13 cellular contexts compared by ENCODE assay signal in genomic region chr3:59771760-59772159, GRCh38.
DNase-seq lines count a peak whose midpoint lies in the region; ATAC-seq and TF ChIP-seq lines count a peak whose summit lies in the region.
"Had no signal": no experiment of that assay in that cellular context is flagged by ENCODE, and none has a peak within 500 bp of the region (broad histone marks: within the 10 kb centered on the region; RNA-seq: fewer than 3 reads in every experiment).

No MANE protein-coding gene starts in this region.

- no peaks in the 10 kb centered on the region for H3K4me1 ChIP-seq in ascending aorta

- H3K4me3 ChIP-seq in ascending aorta, result no peak overlapping the region

- H3K27ac Mint-ChIP-seq in activated naive CD4-positive, alpha-beta T cell treated with anti-CD3 and anti-CD28 coated beads, Interleukin-2, amount 10 ng/mL, durations not matched to agents 7 days and 5 days, result peak overlapping the region; percentile 38
- H3K27ac Mint-ChIP-seq in T-helper 17 cell, result no peak overlapping the region

- no peak overlapping the region for H3K4me3 Mint-ChIP-seq in activated naive CD4-positive, alpha-beta T cell treated with anti-CD3 and anti-CD28 coated beads, Interleukin-2, amount 10 ng/mL, durations not matched to agents 7 days and 5 days
- H3K4me3 Mint-ChIP-seq in T-helper 17 cell, result peak overlapping the region; percentile 79

- H3K9me3 ChIP-seq in T-helper 17 cell (ENCODE audit: control insufficient read depth, low read length, poor library complexity, severe bottlenecking) (no peaks in the 10 kb centered on the region), ascending aorta (no peaks in the 10 kb centered on the region)

- no peak for DNase-seq in activated naive CD4-positive, alpha-beta T cell treated with anti-CD3 and anti-CD28 coated beads, Interleukin-2, amount 10 ng/mL, durations not matched to agents 7 days and 5 days
- no peak for DNase-seq in activated naive CD4-positive, alpha-beta T cell treated with Interleukin-2 at 50 U/mL for 16 hours
- no peak for DNase-seq in T-helper 17 cell
- peak; percentile 90 for DNase-seq in fibroblast of peridontal ligament (ENCODE audit: extremely low read depth)
- DNase-seq in stimulated activated naive CD8-positive, alpha-beta T cell treated with anti-CD3 and anti-CD28 coated beads, Interleukin-15, Interleukin-2, amounts not matched to agents 100 U/mL and 50 U/mL, for 24 hours, result no peak
- no peak for DNase-seq in ascending aorta (ENCODE audit: low spot score in 2 of 2)
- DNase-seq in NCI-H146 treated with DMSO at 0.1 percent for 48 hours (lab: John Stamatoyannopoulos, UW; ENCODE audit: unreplicated experiment), result no peak
- no peak for DNase-seq in DMS79 treated with DMSO at 0.1 percent for 48 hours (lab: John Stamatoyannopoulos, UW)
- DNase-seq: dermis blood vessel endothelial cell, left cardiac atrium, NCI-H1436 treated with DMSO at 0.1 percent for 48 hours, right cardiac atrium, Right ventricle myocardium superior had no signal

- CTCF ChIA-PET in activated naive CD4-positive, alpha-beta T cell treated with anti-CD3 and anti-CD28 coated beads, Interleukin-2, amount 10 ng/mL, durations not matched to agents 7 days and 5 days (lab: Charles Lee), result interaction anchor here (0.8 kb wide), 1 partner anchor 39 kb away, joined by 3 read pairs; no protein-coding TSS in a partner anchor

- no peak for ATAC-seq in T-helper 17 cell
- peak; percentile 51 for ATAC-seq in stimulated activated naive CD8-positive, alpha-beta T cell treated with anti-CD3 and anti-CD28 coated beads, Interleukin-15, Interleukin-2, amounts not matched to agents 100 U/mL and 50 U/mL, for 24 hours
- ATAC-seq: right cardiac atrium had no signal

- H3K27me3 ChIP-seq in ascending aorta, result no peaks in the 10 kb centered on the region

- no peak overlapping the region for H3K27ac ChIP-seq in ascending aorta

- H3K9me3 Mint-ChIP-seq in activated naive CD4-positive, alpha-beta T cell treated with anti-CD3 and anti-CD28 coated beads, Interleukin-2, amount 10 ng/mL, durations not matched to agents 7 days and 5 days, result no peaks in the 10 kb centered on the region

- intact Hi-C loops in ascending aorta (cut with DNase I), result no loop called here

- peaks cover 48% of the 10 kb centered on the region for H3K4me1 Mint-ChIP-seq in activated naive CD4-positive, alpha-beta T cell treated with anti-CD3 and anti-CD28 coated beads, Interleukin-2, amount 10 ng/mL, durations not matched to agents 7 days and 5 days
- H3K4me1 Mint-ChIP-seq in T-helper 17 cell, result peaks cover 32% of the 10 kb centered on the region

- TF ChIP-seq CTCF in ascending aorta (IDR thresholded peaks at IDR 0.05), result no peak

- no peaks in the 10 kb centered on the region for H3K36me3 ChIP-seq in ascending aorta

- H3K27me3 Mint-ChIP-seq in activated naive CD4-positive, alpha-beta T cell treated with anti-CD3 and anti-CD28 coated beads, Interleukin-2, amount 10 ng/mL, durations not matched to agents 7 days and 5 days, result no peaks in the 10 kb centered on the region
- peaks cover 7% of the 10 kb centered on the region for H3K27me3 Mint-ChIP-seq in T-helper 17 cell

- H3K36me3 Mint-ChIP-seq in activated naive CD4-positive, alpha-beta T cell treated with anti-CD3 and anti-CD28 coated beads, Interleukin-2, amount 10 ng/mL, durations not matched to agents 7 days and 5 days, result peaks cover 32% of the 10 kb centered on the region
- H3K36me3 Mint-ChIP-seq in T-helper 17 cell (ENCODE audit: low read depth), result no peaks in the 10 kb centered on the region
